9 cellular contexts compared by ENCODE assay signal in the genomic region with DNA sequence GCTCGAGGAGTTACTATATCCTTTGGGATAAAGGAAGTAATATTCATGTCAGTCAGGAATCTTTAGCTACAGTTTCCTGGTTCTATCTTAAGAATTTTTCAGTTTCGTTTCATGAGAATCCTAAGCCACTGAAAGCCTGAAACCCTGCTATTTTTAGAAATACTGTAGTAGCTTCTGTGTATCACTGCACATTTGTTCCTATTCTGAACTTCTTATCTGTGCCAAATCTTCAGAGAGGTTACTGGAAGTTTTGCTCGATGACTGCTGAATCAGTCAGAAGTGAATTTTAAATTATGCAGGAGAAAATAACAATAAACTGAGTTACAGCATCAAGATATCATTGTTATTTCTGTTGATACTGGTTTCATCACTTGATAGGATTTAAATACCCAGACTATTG.
DNase-seq lines count a peak whose midpoint lies in the region; ATAC-seq and TF ChIP-seq lines count a peak whose summit lies in the region.
"Had no signal": no experiment of that assay in that cellular context is flagged by ENCODE, and none has a peak within 500 bp of the region (broad histone marks: within the 10 kb centered on the region; RNA-seq: fewer than 3 reads in every experiment).

No MANE protein-coding gene starts in this region.

- no peaks in the 10 kb centered on the region for H4K20me1 ChIP-seq in PC-3 (ENCODE audit: low read length)
- peaks cover 29% of the 10 kb centered on the region for H4K20me1 ChIP-seq in neural progenitor cell (ENCODE audit: low read depth)

- H3K9me2 ChIP-seq in PC-3 (replicated peaks; ENCODE audit: low read length) = no peaks in the 10 kb centered on the region

- no peaks in the 10 kb centered on the region for H3K36me3 ChIP-seq in PC-3 (ENCODE audit: low read depth, low read length)
- peaks cover 7% of the 10 kb centered on the region for H3K36me3 ChIP-seq in neural progenitor cell

- H3K4me3 Mint-ChIP-seq in brain = peak overlapping the region in 4 of 5 experiments; percentile 33 to 77 (median 41)
- no peak overlapping the region for H3K4me3 Mint-ChIP-seq in neural progenitor cell

- H3K36me3 Mint-ChIP-seq in brain (no peaks in the 10 kb centered on the region), neural progenitor cell (peaks cover 16% of the 10 kb centered on the region)

- H3K4me2 ChIP-seq in PC-3 (ENCODE audit: low read length) = no peak overlapping the region
- H3K4me2 ChIP-seq in neural progenitor cell = no peak overlapping the region

- TF ChIP-seq CTCF in brain (conservative IDR thresholded peaks at IDR 0.05) = no peak
- TF ChIP-seq CTCF in PC-3 (conservative IDR thresholded peaks at IDR 0.05; ENCODE audit: low read depth, low read length) = no peak
- no peak for TF ChIP-seq CTCF in neural progenitor cell (IDR thresholded peaks at IDR 0.05)

- H3K4me3 ChIP-seq in PC-3 (ENCODE audit: low read length) = no peak overlapping the region
- H3K4me3 ChIP-seq in neural progenitor cell = no peak overlapping the region

- no peaks in the 10 kb centered on the region for H3K79me2 ChIP-seq in PC-3 (ENCODE audit: low read length)
- H3K79me2 ChIP-seq in neural progenitor cell (ENCODE audit: low read depth) = peaks cover 98% of the 10 kb centered on the region

- CTCF ChIA-PET in PC-3 (lab: Charles Lee) = no interaction called here

- BruUV-seq in PC-3 (replicated peaks; lab: Mats Ljungman, UMichigan) = no TSS peak

- POLR2A ChIA-PET in PC-3 (lab: Charles Lee; ENCODE audit: unreplicated experiment) = no interaction called here

- H3K4me1 Mint-ChIP-seq in brain (peaks cover 69% of the 10 kb centered on the region), neural progenitor cell (peaks cover 18% of the 10 kb centered on the region)

- H3K27ac ChIP-seq in PC-3 (ENCODE audit: low read length) = no peak overlapping the region
- H3K27ac ChIP-seq in neural progenitor cell = no peak overlapping the region

- peak; percentile 62 for ATAC-seq in GM19043 (IDR thresholded peaks at IDR 0.05; ENCODE audit: low read depth, unreplicated experiment)
- ATAC-seq in HG03139 (IDR thresholded peaks at IDR 0.05; ENCODE audit: unreplicated experiment) = peak; percentile 57
- ATAC-seq in sciatic nerve = peak; percentile 57
- no peak for ATAC-seq in PC-3

- H3K9me3 Mint-ChIP-seq in brain (no peaks in the 10 kb centered on the region), neural progenitor cell (no peaks in the 10 kb centered on the region)

- intact Hi-C loops in sciatic nerve (cut with DNase I) (no loop called here), PC-3 (cut with micrococcal nuclease) (no loop called here)

- H3K9ac ChIP-seq in PC-3 (ENCODE audit: low read length) (no peak overlapping the region), neural progenitor cell (no peak overlapping the region)

- H2AFZ ChIP-seq in PC-3 (ENCODE audit: low read length) (no peak overlapping the region), neural progenitor cell (replicated peaks) (no peak overlapping the region)

- H3K9me3 ChIP-seq in PC-3 (ENCODE audit: low read length) = no peaks in the 10 kb centered on the region
- no peaks in the 10 kb centered on the region for H3K9me3 ChIP-seq in neural progenitor cell (ENCODE audit: low read depth)

- H3K27me3 ChIP-seq in PC-3 (ENCODE audit: low read length) = no peaks in the 10 kb centered on the region
- no peaks in the 10 kb centered on the region for H3K27me3 ChIP-seq in neural progenitor cell

- DNase-seq in sciatic nerve (ENCODE audit: low spot score) (no peak), PC-3 (no peak), SKM-1 treated with dmso at 0.1 percent for 144 hours (lab: John Stamatoyannopoulos, UW; ENCODE audit: unreplicated experiment) (no peak), neural progenitor cell (ENCODE audit: low spot score) (no peak), NCI-H1105 treated with DMSO at 0.1 percent for 48 hours (lab: John Stamatoyannopoulos, UW) (no peak)
- DNase-seq: NK-92 treated with Interleukin-12 subunit alpha and Interleukin-12 subunit beta, amount 100 ng/mL, for 24 hours had no signal

- H3K4me1 ChIP-seq in PC-3 (ENCODE audit: insufficient read depth, low read length) (no peaks in the 10 kb centered on the region), neural progenitor cell (peaks cover 16% of the 10 kb centered on the region)

- H3K27me3 Mint-ChIP-seq in brain (no peaks in the 10 kb centered on the region), neural progenitor cell (ENCODE audit: insufficient read depth, low read depth) (no peaks in the 10 kb centered on the region)

- H3K27ac Mint-ChIP-seq in brain (peak overlapping the region in 3 of 5 experiments; percentile 59 to 96 (median 70)), neural progenitor cell (no peak overlapping the region)

- no peaks in the 10 kb centered on the region for H3F3A ChIP-seq in PC-3 (ENCODE audit: low read length, unreplicated experiment)
- peaks cover 4% of the 10 kb centered on the region for H3F3A ChIP-seq in neural progenitor cell (ENCODE audit: low read depth)
